In the genomic region with DNA sequence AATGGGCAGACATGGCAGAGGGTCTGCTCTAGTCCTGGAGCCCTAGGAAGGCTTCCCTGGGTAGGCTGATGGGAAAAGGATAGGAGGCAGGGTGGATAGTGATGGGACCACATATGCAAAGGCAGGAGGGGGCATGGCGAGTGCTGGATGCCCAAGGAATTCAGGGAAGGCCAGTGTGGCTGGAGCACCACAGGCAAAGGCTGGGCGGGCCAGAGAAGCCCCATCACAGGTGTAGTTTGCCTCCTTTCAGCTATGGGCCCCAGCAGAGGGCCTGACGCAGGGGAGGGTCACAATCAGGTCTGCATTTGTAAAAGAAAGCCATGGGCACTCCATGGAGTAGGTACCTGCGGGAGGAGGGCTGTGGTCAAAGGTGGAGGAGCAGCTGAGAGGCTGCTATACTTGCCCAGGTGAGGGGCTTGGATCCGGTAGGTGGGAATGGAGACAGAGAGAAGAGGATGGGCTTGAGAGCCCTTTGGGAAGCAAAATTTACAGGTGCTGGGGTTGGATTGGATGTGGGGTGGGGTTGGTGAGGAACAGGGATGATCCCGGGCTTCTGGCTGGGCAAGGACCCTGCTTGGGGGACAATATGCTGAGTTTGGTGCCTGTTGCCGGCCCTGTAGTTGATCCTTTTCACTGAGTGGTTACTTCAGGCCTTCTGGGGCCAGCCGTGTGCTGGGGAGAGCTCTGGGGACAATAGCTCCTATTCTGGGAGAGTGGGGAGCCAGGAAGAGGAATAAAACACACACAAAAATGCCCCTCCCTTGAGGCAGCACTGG, we compare ENCODE assay signal across 18 cellular contexts. TPM values are rescaled to one million over a fixed set of nuclear protein-coding genes. Genes with fewer than 3 reads are reported as not detected.
DNase-seq lines count a peak whose midpoint lies in the region; ATAC-seq and TF ChIP-seq lines count a peak whose summit lies in the region.
"Had no signal": no experiment of that assay in that cellular context is flagged by ENCODE, and none has a peak within 500 bp of the region (broad histone marks: within the 10 kb centered on the region; RNA-seq: fewer than 3 reads in every experiment).

No MANE protein-coding gene starts in this region.

- H3K27me3 Mint-ChIP-seq in endothelial cell (ENCODE audit: unreplicated experiment) (peaks cover 19% of the 10 kb centered on the region), neural progenitor cell (ENCODE audit: insufficient read depth, low read depth) (peaks cover 8% of the 10 kb centered on the region), type B pancreatic cell (peaks cover 33% of the 10 kb centered on the region)

- no peaks in the 10 kb centered on the region for H3K9me3 Mint-ChIP-seq in endothelial cell (ENCODE audit: unreplicated experiment)
- H3K9me3 Mint-ChIP-seq in neural progenitor cell, result no peaks in the 10 kb centered on the region
- H3K9me3 Mint-ChIP-seq in type B pancreatic cell, result no peaks in the 10 kb centered on the region
- H3K9me3 Mint-ChIP-seq: activated CD4-positive, alpha-beta memory T cell treated with anti-CD3 and anti-CD28 coated beads, Interleukin-2, amount 10 ng/mL, durations not matched to agents 7 days and 5 days; activated T-helper 2 cell treated with anti-CD3 and anti-CD28 coated beads, Interferon-gamma antibody, Interleukin-2, Interleukin-4, amounts not matched to agents 10 μg/mL and 5 μg/mL and 100 μg/mL, durations not matched to agents 14 hours and 24 hours and 36 hours; IgD-negative memory B cell had no signal

- intact Hi-C loops in cardiac septum (cut with DNase I), result no loop called here
- intact Hi-C loops in right cardiac atrium (cut with DNase I), result no loop called here

- peak overlapping the region; percentile 73 for H3K4me2 ChIP-seq in neural progenitor cell

- peaks cover 14% of the 10 kb centered on the region for H3K4me1 Mint-ChIP-seq in endothelial cell (ENCODE audit: unreplicated experiment)
- H3K4me1 Mint-ChIP-seq in neural progenitor cell, result peaks cover 76% of the 10 kb centered on the region
- H3K4me1 Mint-ChIP-seq in type B pancreatic cell (ENCODE audit: unreplicated experiment), result peaks cover 70% of the 10 kb centered on the region

- 82% methylated on average over 8 of the region's 8 CpGs for WGBS in right cardiac atrium

- no peak overlapping the region for H3K9ac ChIP-seq in neural progenitor cell

- H3K27ac Mint-ChIP-seq in endothelial cell (ENCODE audit: unreplicated experiment) (peak overlapping the region; percentile 39), neural progenitor cell (no peak overlapping the region), type B pancreatic cell (peak overlapping the region; percentile 61)
- H3K27ac Mint-ChIP-seq: activated CD4-positive, alpha-beta memory T cell treated with anti-CD3 and anti-CD28 coated beads, Interleukin-2, amount 10 ng/mL, durations not matched to agents 7 days and 5 days; activated T-helper 2 cell treated with anti-CD3 and anti-CD28 coated beads, Interferon-gamma antibody, Interleukin-2, Interleukin-4, amounts not matched to agents 10 μg/mL and 5 μg/mL and 100 μg/mL, durations not matched to agents 14 hours and 24 hours and 36 hours; IgD-negative memory B cell had no signal

- peaks cover 21% of the 10 kb centered on the region for H3F3A ChIP-seq in neural progenitor cell (ENCODE audit: low read depth)

- ATAC-seq in right cardiac atrium, result no peak
- no peak for ATAC-seq in GM18907 (IDR thresholded peaks at IDR 0.05; ENCODE audit: unreplicated experiment)

- H3K4me1 ChIP-seq in right cardiac atrium (ENCODE audit: control insufficient read depth, insufficient read depth, low read length), result peaks cover 2% of the 10 kb centered on the region
- peaks cover 46% of the 10 kb centered on the region for H3K4me1 ChIP-seq in neural progenitor cell
- H3K4me1 ChIP-seq: prostate gland had no signal

- no peak overlapping the region for H2AFZ ChIP-seq in neural progenitor cell (replicated peaks)

- H3K27me3 ChIP-seq in right cardiac atrium (ENCODE audit: control insufficient read depth, insufficient read depth), result no peaks in the 10 kb centered on the region
- peaks cover 23% of the 10 kb centered on the region for H3K27me3 ChIP-seq in neural progenitor cell

- TF ChIP-seq CTCF in endothelial cell (IDR thresholded peaks at IDR 0.05; ENCODE audit: unreplicated experiment) (no peak), neural progenitor cell (IDR thresholded peaks at IDR 0.05) (no peak), type B pancreatic cell (conservative IDR thresholded peaks at IDR 0.05) (no peak)

- H3K4me3 ChIP-seq in right cardiac atrium (ENCODE audit: low read length) (no peak overlapping the region), neural progenitor cell (no peak overlapping the region)
- H3K4me3 ChIP-seq: prostate gland had no signal

- no peaks in the 10 kb centered on the region for H4K20me1 ChIP-seq in neural progenitor cell (ENCODE audit: low read depth)

- H3K4me3 Mint-ChIP-seq in endothelial cell (ENCODE audit: unreplicated experiment), result no peak overlapping the region
- no peak overlapping the region for H3K4me3 Mint-ChIP-seq in neural progenitor cell
- H3K4me3 Mint-ChIP-seq in type B pancreatic cell, result no peak overlapping the region
- H3K4me3 Mint-ChIP-seq: activated CD4-positive, alpha-beta memory T cell treated with anti-CD3 and anti-CD28 coated beads, Interleukin-2, amount 10 ng/mL, durations not matched to agents 7 days and 5 days; IgD-negative memory B cell had no signal

- no peak overlapping the region for H3K27ac ChIP-seq in right cardiac atrium (ENCODE audit: low read length)
- no peak overlapping the region for H3K27ac ChIP-seq in neural progenitor cell

- DNase-seq in cardiac septum (ENCODE audit: low spot score) (peak; percentile 68), right cardiac atrium (no peak), endothelial cell (ENCODE audit: low spot score) (no peak), neural progenitor cell (ENCODE audit: low spot score) (no peak), type B pancreatic cell (ENCODE audit: extremely low spot score, unreplicated experiment) (no peak)
- DNase-seq in stimulated activated CD4-positive, alpha-beta T cell treated with anti-CD3 and anti-CD28 coated beads, Interleukin-2, amount 100 ng/mL, for 48 hours, result no peak
- no peak for DNase-seq in stimulated activated CD4-positive, alpha-beta T cell treated with anti-CD3 and anti-CD28 coated beads, Interleukin-15, amount 100 ng/mL, for 24 hours
- DNase-seq: ACHN; activated CD4-positive, alpha-beta memory T cell treated with anti-CD3 and anti-CD28 coated beads, Interleukin-2, amount 10 ng/mL, durations not matched to agents 7 days and 5 days; NCI-H1048; NCI-H2171 treated with DMSO at 0.1 percent for 48 hours; SHP77 treated with DMSO at 0.1 percent for 48 hours; T1000 had no signal

- no peaks in the 10 kb centered on the region for H3K36me3 Mint-ChIP-seq in endothelial cell (ENCODE audit: low read depth, unreplicated experiment)
- no peaks in the 10 kb centered on the region for H3K36me3 Mint-ChIP-seq in neural progenitor cell
- no peaks in the 10 kb centered on the region for H3K36me3 Mint-ChIP-seq in type B pancreatic cell

- H3K36me3 ChIP-seq in neural progenitor cell, result no peaks in the 10 kb centered on the region
- H3K36me3 ChIP-seq: prostate gland had no signal

- H3K9me3 ChIP-seq in right cardiac atrium (ENCODE audit: control insufficient read depth, low read length) (no peaks in the 10 kb centered on the region), neural progenitor cell (ENCODE audit: low read depth) (no peaks in the 10 kb centered on the region)
- H3K9me3 ChIP-seq: prostate gland had no signal

- no peaks in the 10 kb centered on the region for H3K79me2 ChIP-seq in neural progenitor cell (ENCODE audit: low read depth)

RNA-seq across cellular contexts. Expression of gene COL1A1, which starts 6.5 kb away (rescaled TPM):
- total RNA-seq in cardiac septum (142 TPM), right cardiac atrium (100 to 1,000 TPM in 1 of 4 donors, 10 to 100 TPM in 3; 58.4 to 138 (median 74.3) TPM), endothelial cell (ENCODE audit: unreplicated experiment) (6.8 TPM), neural progenitor cell (ENCODE audit: low replicate concordance) (1.1 and 4.2 TPM in 2 replicates), type B pancreatic cell (ENCODE audit: low replicate concordance) (31.0 and 201 TPM in 2 replicates)
- 24.8 TPM for polyA plus RNA-seq in right cardiac atrium

RNA-seq across cellular contexts. Expression of gene SGCA, which starts 42.2 kb away (rescaled TPM):
- 159 TPM for total RNA-seq in cardiac septum
- total RNA-seq in right cardiac atrium, result 100 to 1,000 TPM; 127 to 150 (median 133) TPM
- 156 TPM for polyA plus RNA-seq in right cardiac atrium
- total RNA-seq in endothelial cell (ENCODE audit: unreplicated experiment), result not detected
- total RNA-seq in neural progenitor cell (ENCODE audit: low replicate concordance), result 1.5 TPM in 1 of 2 replicates, not detected in the other
- 0.72 TPM in 1 of 2 replicates, not detected in the other for total RNA-seq in type B pancreatic cell (ENCODE audit: low replicate concordance)
- total RNA-seq: mononuclear cell had no signal

RNA-seq across cellular contexts. Expression of gene PPP1R9B, which starts 57.5 kb away (rescaled TPM):
- total RNA-seq in cardiac septum (46.1 TPM), right cardiac atrium (10 to 100 TPM; 33.2 to 40.7 (median 36.1) TPM), endothelial cell (ENCODE audit: unreplicated experiment) (101 TPM), neural progenitor cell (ENCODE audit: low replicate concordance) (12.0 and 31.4 TPM in 2 replicates), type B pancreatic cell (ENCODE audit: low replicate concordance) (45.6 and 51.5 TPM in 2 replicates)
- 26.5 TPM for polyA plus RNA-seq in right cardiac atrium

Comparison
In these comparisons a context has a peak if more than half of its experiments do, and no peak if none do; other contexts are left out.
1. RNA of gene SGCA, which starts 42.2 kb away (total RNA-seq): 159 TPM in cardiac septum (single experiment) and 127 to 150 TPM in right cardiac atrium; 0.72 TPM in type B pancreatic cell, not detected in endothelial cell (single experiment) and 1.5 TPM in neural progenitor cell; every median in the first group is over 10 times any median in the second.